Comparison of ENCODE assay signal across 10 cellular contexts in genomic region chr2:204019572-204020501, GRCh38.
DNase-seq lines count a peak whose midpoint lies in the region; ATAC-seq lines count a peak whose summit lies in the region.
"Had no signal": no experiment of that assay in that cellular context is flagged by ENCODE, and none has a peak within 500 bp of the region (broad histone marks: within the 10 kb centered on the region; RNA-seq: fewer than 3 reads in every experiment).

No MANE protein-coding gene starts in this region.

- no peak overlapping the region for H3K4me3 Mint-ChIP-seq in naive thymus-derived CD8-positive, alpha-beta T cell

- peaks cover 1 to 10% (median 6%) of the 10 kb centered on the region in 4 donors for H3K4me1 Mint-ChIP-seq in naive thymus-derived CD8-positive, alpha-beta T cell

- POLR2A ChIA-PET in naive thymus-derived CD8-positive, alpha-beta T cell (lab: Charles Lee): interaction anchor here (0.6 kb wide), 2 partner anchors 49 to 801 kb away, joined by 3 read pairs; no protein-coding TSS in a partner anchor

- DNase-seq in activated CD8-positive, alpha-beta memory T cell treated with anti-CD3 and anti-CD28 coated beads, Interleukin-2, amount 50 U/mL, for 4 hours: peak; percentile 16
- DNase-seq in skeletal muscle cell (ENCODE audit: low read depth) (peak; percentile 10), AML-193 (lab: John Stamatoyannopoulos, UW) (no peak), iPS-NIHi11 (ENCODE audit: low spot score) (no peak)
- no peak for DNase-seq in naive thymus-derived CD8-positive, alpha-beta T cell
- no peak for DNase-seq in effector CD8-positive, alpha-beta T cell (lab: John Stamatoyannopoulos, UW)

- peaks cover 0 to 2% (median 0%) of the 10 kb centered on the region in 5 donors for H3K27me3 Mint-ChIP-seq in naive thymus-derived CD8-positive, alpha-beta T cell

- H3K36me3 Mint-ChIP-seq in naive thymus-derived CD8-positive, alpha-beta T cell: no peaks in the 10 kb centered on the region

- H3K9me3 Mint-ChIP-seq in naive thymus-derived CD8-positive, alpha-beta T cell: peaks cover 0 to 10% (median 0%) of the 10 kb centered on the region in 9 donors

- no peak overlapping the region for H3K4me3 ChIP-seq in skeletal muscle cell (ENCODE audit: low read depth, low read length)
- H3K4me3 ChIP-seq: PC-9, skin epidermis had no signal

- ATAC-seq in GM18861 (IDR thresholded peaks at IDR 0.05; ENCODE audit: unreplicated experiment) (peak; percentile 89), HG02981 (IDR thresholded peaks at IDR 0.05; ENCODE audit: unreplicated experiment) (peak; percentile 62)
- ATAC-seq in naive thymus-derived CD8-positive, alpha-beta T cell: no peak

- H3K27ac Mint-ChIP-seq in naive thymus-derived CD8-positive, alpha-beta T cell: no peak overlapping the region

Comparison
In these comparisons a context has a peak if more than half of its experiments do, and no peak if none do; other contexts are left out.
1. ATAC-seq: peak in GM18861 (single experiment) and HG02981 (single experiment); none in naive thymus-derived CD8-positive, alpha-beta T cell (0 of 2).
2. DNase-seq: peak in activated CD8-positive, alpha-beta memory T cell treated with anti-CD3 and anti-CD28 coated beads, Interleukin-2, amount 50 U/mL, for 4 hours (single experiment) and skeletal muscle cell (single experiment); none in naive thymus-derived CD8-positive, alpha-beta T cell (0 of 10), effector CD8-positive, alpha-beta T cell (single experiment), AML-193 (0 of 2) and iPS-NIHi11 (single experiment).